ENCODE assay signal across 22 cellular contexts in the genomic region with DNA sequence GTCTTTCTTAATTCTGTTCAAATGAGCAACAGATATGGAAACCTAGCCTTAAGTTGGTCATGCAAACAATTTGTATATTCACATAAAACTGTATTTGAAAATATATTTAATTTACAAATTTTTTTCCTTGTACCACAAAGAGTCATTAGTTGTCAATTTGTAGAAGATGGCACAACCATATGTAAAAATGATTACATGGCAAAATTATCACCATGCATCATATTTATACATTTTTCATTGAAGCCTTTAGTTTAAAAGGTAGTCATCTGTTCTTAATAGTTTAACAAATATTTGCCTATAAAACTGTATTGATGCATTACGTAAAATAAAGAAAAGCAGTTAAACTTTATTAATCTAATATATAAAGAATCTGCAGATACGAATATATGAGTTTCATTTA.
"Had no signal": no experiment of that assay in that cellular context is flagged by ENCODE, and none has a peak within 500 bp of the region (broad histone marks: within the 10 kb centered on the region; RNA-seq: fewer than 3 reads in every experiment).

No MANE protein-coding gene starts in this region.

- H3K27me3 ChIP-seq: colonic mucosa, esophagus squamous epithelium, gastroesophageal sphincter, heart left ventricle, left lung had no signal

- H3K27ac ChIP-seq: colonic mucosa, epithelial cell of prostate, esophagus squamous epithelium, gastroesophageal sphincter, heart left ventricle, left lung, lower lobe of right lung had no signal

- H3K4me1 ChIP-seq: colonic mucosa, esophagus squamous epithelium, gastroesophageal sphincter, heart left ventricle, left lung, lower lobe of right lung had no signal

- H3K4me3 ChIP-seq: colonic mucosa, esophagus squamous epithelium, gastroesophageal sphincter, heart left ventricle, left lung, lower lobe of right lung, mucosa of descending colon had no signal

- H3K9me3 ChIP-seq: colonic mucosa, esophagus squamous epithelium, gastroesophageal sphincter, lower lobe of right lung had no signal

- DNase-seq: colonic mucosa; cortex of kidney; effector CD8-positive, alpha-beta T cell; effector memory CD8-positive, alpha-beta T cell; endodermal cell; erythroblast; esophagus squamous epithelium; foreskin fibroblast; foreskin melanocyte; heart left ventricle; hippocampal formation; islet precursor cell; left cardiac atrium; left lung; left ventricle myocardium superior; lower lobe of right lung; mesenchymal stem cell; mucosa of descending colon; naive B cell had no signal

- H3K36me3 ChIP-seq: colonic mucosa, esophagus squamous epithelium, gastroesophageal sphincter, heart left ventricle, left lung, lower lobe of right lung had no signal

- ATAC-seq: effector memory CD8-positive, alpha-beta T cell; esophagus mucosa; gastroesophageal sphincter; heart left ventricle; left cardiac atrium; left lung; left ventricle myocardium superior; lower lobe of right lung; mucosa of descending colon had no signal
